13 cellular contexts compared by ENCODE assay signal in genomic region chr3:160331127-160331937, GRCh38.
DNase-seq lines count a peak whose midpoint lies in the region; ATAC-seq, FAIRE-seq and TF ChIP-seq lines count a peak whose summit lies in the region.
"Had no signal": no experiment of that assay in that cellular context is flagged by ENCODE, and none has a peak within 500 bp of the region (broad histone marks: within the 10 kb centered on the region; RNA-seq: fewer than 3 reads in every experiment).

No MANE protein-coding gene starts in this region.

- no peak overlapping the region for H3K27ac Mint-ChIP-seq in stimulated activated effector memory CD8-positive, alpha-beta T cell treated with anti-CD3 and anti-CD28 coated beads, Interleukin-12 subunit alpha, Interleukin-12 subunit beta, amount 100 ng/mL, for 72 hours
- H3K27ac Mint-ChIP-seq: activated CD8-positive, alpha-beta memory T cell treated with anti-CD3 and anti-CD28 coated beads, Interleukin-2, amount 10 ng/mL, durations not matched to agents 7 days and 5 days; T-helper 1 cell treated with Interleukin-12 subunit alpha and Interleukin-12 subunit beta and Interleukin-4 antibody, amounts not matched to agents 30 μg/mL and 1 μg/mL, for 36 hours had no signal

- no peak for FAIRE-seq in HTR-8/SVneo (lab: Jason Lieb, UNC)

- no peaks in the 10 kb centered on the region for H3K4me1 Mint-ChIP-seq in stimulated activated effector memory CD8-positive, alpha-beta T cell treated with anti-CD3 and anti-CD28 coated beads, Interleukin-12 subunit alpha, Interleukin-12 subunit beta, amount 100 ng/mL, for 72 hours
- H3K4me1 Mint-ChIP-seq: activated CD8-positive, alpha-beta memory T cell treated with anti-CD3 and anti-CD28 coated beads, Interleukin-2, amount 10 ng/mL, durations not matched to agents 7 days and 5 days; CD8-positive, alpha-beta memory T cell had no signal

- H3K4me3 ChIP-seq in AG10803 (ENCODE audit: low read length) (no peak overlapping the region), astrocyte of the spinal cord (ENCODE audit: low read depth, low read length) (no peak overlapping the region)
- H3K4me3 ChIP-seq: HAP-1 had no signal

- no peak for ATAC-seq in omental fat pad (ENCODE audit: low FRiP score)
- no peak for ATAC-seq in stimulated activated effector memory CD8-positive, alpha-beta T cell treated with anti-CD3 and anti-CD28 coated beads, Interleukin-12 subunit alpha, Interleukin-12 subunit beta, amount 100 ng/mL, for 72 hours
- ATAC-seq: activated CD8-positive, alpha-beta memory T cell treated with anti-CD3 and anti-CD28 coated beads, Interleukin-2, amount 10 ng/mL, durations not matched to agents 7 days and 5 days had no signal

- no peaks in the 10 kb centered on the region for H3K36me3 Mint-ChIP-seq in stimulated activated effector memory CD8-positive, alpha-beta T cell treated with anti-CD3 and anti-CD28 coated beads, Interleukin-12 subunit alpha, Interleukin-12 subunit beta, amount 100 ng/mL, for 72 hours
- H3K36me3 Mint-ChIP-seq: activated CD8-positive, alpha-beta memory T cell treated with anti-CD3 and anti-CD28 coated beads, Interleukin-2, amount 10 ng/mL, durations not matched to agents 7 days and 5 days had no signal

- no peaks in the 10 kb centered on the region for H3K9me3 Mint-ChIP-seq in stimulated activated effector memory CD8-positive, alpha-beta T cell treated with anti-CD3 and anti-CD28 coated beads, Interleukin-12 subunit alpha, Interleukin-12 subunit beta, amount 100 ng/mL, for 72 hours
- H3K9me3 Mint-ChIP-seq: CD8-positive, alpha-beta memory T cell; T-helper 1 cell treated with Interleukin-12 subunit alpha and Interleukin-12 subunit beta and Interleukin-4 antibody, amounts not matched to agents 30 μg/mL and 1 μg/mL, for 36 hours had no signal

- in situ Hi-C loops in astrocyte of the spinal cord (cut with HindIII; ENCODE audit: low sequenced_read_pairs), result no loop called here

- TF ChIP-seq CTCF in AG10803 (conservative IDR thresholded peaks at IDR 0.05; ENCODE audit: low read length), result no peak
- TF ChIP-seq CTCF in astrocyte of the spinal cord (IDR thresholded peaks at IDR 0.05; ENCODE audit: low read depth, low read length), result no peak
- TF ChIP-seq CTCF in omental fat pad (IDR thresholded peaks at IDR 0.05), result no peak

- DNase-seq in AG10803 (ENCODE audit: low read depth) (peak; percentile 93), HTR-8/SVneo (ENCODE audit: insufficient read length, low spot score) (peak; percentile 3), astrocyte of the spinal cord (ENCODE audit: low read depth, low spot score) (peak; percentile 87), kidney tubule cell (ENCODE audit: low spot score) (peak; percentile 76), SIG-M5 (lab: John Stamatoyannopoulos, UW) (no peak), omental fat pad (ENCODE audit: low spot score) (no peak), NCI-H2227 (lab: John Stamatoyannopoulos, UW; ENCODE audit: unreplicated experiment) (no peak)
- DNase-seq in stimulated activated effector memory CD8-positive, alpha-beta T cell treated with anti-CD3 and anti-CD28 coated beads, Interleukin-12 subunit alpha, Interleukin-12 subunit beta, amount 100 ng/mL, for 72 hours (ENCODE audit: low spot score in 2 of 2), result no peak
- DNase-seq: activated CD8-positive, alpha-beta memory T cell treated with anti-CD3 and anti-CD28 coated beads, Interleukin-2, amount 10 ng/mL, durations not matched to agents 7 days and 5 days; CD8-positive, alpha-beta memory T cell; NCI-H345 had no signal

- H3K4me3 Mint-ChIP-seq in stimulated activated effector memory CD8-positive, alpha-beta T cell treated with anti-CD3 and anti-CD28 coated beads, Interleukin-12 subunit alpha, Interleukin-12 subunit beta, amount 100 ng/mL, for 72 hours, result no peak overlapping the region
- H3K4me3 Mint-ChIP-seq: activated CD8-positive, alpha-beta memory T cell treated with anti-CD3 and anti-CD28 coated beads, Interleukin-2, amount 10 ng/mL, durations not matched to agents 7 days and 5 days; CD8-positive, alpha-beta memory T cell; T-helper 1 cell treated with Interleukin-12 subunit alpha and Interleukin-12 subunit beta and Interleukin-4 antibody, amounts not matched to agents 30 μg/mL and 1 μg/mL, for 36 hours had no signal

Comparison
In these comparisons a context has a peak if more than half of its experiments do, and no peak if none do; other contexts are left out.
1. DNase-seq: peak in AG10803 (single experiment), HTR-8/SVneo (single experiment), astrocyte of the spinal cord (single experiment) and kidney tubule cell (single experiment); none in SIG-M5 (single experiment), omental fat pad (single experiment), NCI-H2227 (single experiment) and stimulated activated effector memory CD8-positive, alpha-beta T cell treated with anti-CD3 and anti-CD28 coated beads, Interleukin-12 subunit alpha, Interleukin-12 subunit beta, amount 100 ng/mL, for 72 hours (0 of 2).